In the genomic region with DNA sequence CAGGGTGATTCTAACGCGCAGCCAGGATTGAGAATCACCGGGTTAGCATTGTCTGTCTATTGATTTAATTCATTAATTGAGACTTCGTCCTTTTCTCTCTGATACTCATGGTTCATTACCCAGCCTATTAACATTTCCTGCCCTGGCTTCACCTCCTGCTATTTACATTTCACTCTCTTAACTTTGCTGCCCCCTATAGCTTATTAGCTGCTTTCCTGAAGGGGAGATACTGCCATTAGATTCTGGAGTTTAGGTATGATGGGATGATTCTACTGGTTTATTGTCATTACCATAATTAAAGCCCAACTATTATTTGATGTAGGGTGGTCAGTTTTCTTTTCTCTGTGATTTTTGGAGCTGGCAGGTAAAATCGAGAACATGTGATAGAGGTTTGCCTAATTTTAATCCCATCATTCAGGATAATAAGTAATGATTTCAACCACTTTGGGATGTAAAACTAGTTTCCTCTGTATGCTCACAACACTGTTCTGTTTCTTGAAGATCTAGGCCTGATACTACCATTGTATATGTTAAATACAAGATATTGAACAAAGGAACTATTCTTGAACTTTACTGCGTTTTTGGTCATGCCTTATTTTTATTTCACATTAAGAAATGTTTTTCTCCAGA, we compare ENCODE assay signal across 8 cellular contexts. TPM values are rescaled to one million over a fixed set of nuclear protein-coding genes. Genes with fewer than 3 reads are reported as not detected.
DNase-seq lines count a peak whose midpoint lies in the region; ATAC-seq, FAIRE-seq and TF ChIP-seq lines count a peak whose summit lies in the region.

No MANE protein-coding gene starts in this region.

- intact Hi-C loops in MCF 10A (cut with micrococcal nuclease) (loop anchor here (1.0 to 5.0 kb wide), 5 partner anchors 77 to 609 kb away; no protein-coding TSS in a partner anchor), HepG2 (cut with micrococcal nuclease; ENCODE audit: unreplicated experiment) (loop anchor here (1.0 to 10.0 kb wide), 3 partner anchors 76 to 607 kb away; no protein-coding TSS in a partner anchor)

- peaks cover 62% of the 10 kb centered on the region for H3K4me1 ChIP-seq in HepG2 (ENCODE audit: insufficient read depth, low read length)

- TF ChIP-seq POLR2A in HepG2 (IDR thresholded peaks at IDR 0.05; ENCODE audit: insufficient read depth in 1 of 2, low read depth in 2 of 2, low read length in 2 of 2): no peak

- POLR2A ChIA-PET in MCF 10A (lab: Yijun Ruan, JAX) (interaction anchor here (0.5 to 6.1 kb wide), 14 partner anchors 10 to 500 kb away, joined by 3 to 64 read pairs (median 4); a partner anchor contains a TSS), HepG2 (lab: Yijun Ruan, JAX) (interaction anchor here (1.5 kb wide), 1 partner anchor 36 kb away, joined by 5 read pairs; no protein-coding TSS in a partner anchor)

- H4K20me1 ChIP-seq in HepG2 (ENCODE audit: insufficient read depth, low read length): peaks cover 86% of the 10 kb centered on the region

- peak; percentile 66; the same call in 1 of the 2 replicates for TF ChIP-seq RAD21 in HepG2 (CRISPR knock-in tag; IDR thresholded peaks at IDR 0.05)

- no peaks in the 10 kb centered on the region for H3K27me3 Mint-ChIP-seq in MCF 10A (ENCODE audit: insufficient read depth, unreplicated experiment)

- no peak overlapping the region for H3K9ac ChIP-seq in HepG2 (ENCODE audit: insufficient read depth, low read depth, low read length)

- peak overlapping the region; percentile 25 for H3K27ac Mint-ChIP-seq in MCF 10A (ENCODE audit: low read depth, unreplicated experiment)

- no TSS peak for BruUV-seq in MCF 10A (replicated peaks; lab: Mats Ljungman, UMichigan)
- BruUV-seq in HepG2 (replicated peaks; lab: Mats Ljungman, UMichigan): no TSS peak

- no peak overlapping the region for H3K4me3 Mint-ChIP-seq in MCF 10A (ENCODE audit: unreplicated experiment)

- no peak overlapping the region for H2AFZ ChIP-seq in HepG2 (ENCODE audit: low read length)

- peak; percentile 63 for DNase-seq in DMS 273 treated with DMSO at 0.1 percent for 48 hours (lab: John Stamatoyannopoulos, UW)
- DNase-seq in GM20000 (ENCODE audit: low spot score): peak; percentile 64
- peak; percentile 78 for DNase-seq in HuH-7 (ENCODE audit: low spot score)
- peak; percentile 71 for DNase-seq in NOMO-1 treated with DMSO at 0.1 percent for 48 hours (lab: John Stamatoyannopoulos, UW; ENCODE audit: unreplicated experiment)
- peak; percentile 85 for DNase-seq in MCF 10A (ENCODE audit: unreplicated experiment)
- peak; percentile 50 for DNase-seq in HepG2 (ENCODE audit: low spot score)
- DNase-seq in GF-D8 (lab: John Stamatoyannopoulos, UW): no peak

- peak; percentile 34 for FAIRE-seq in HepG2 (lab: Jason Lieb, UNC)

- ATAC-seq in HepG2 (peak; percentile 88), GM18870 (IDR thresholded peaks at IDR 0.05; ENCODE audit: unreplicated experiment) (no peak)

- H3K4me3 ChIP-seq in HepG2 (replicated peaks in 1 of 3; ENCODE audit: insufficient read depth in 1 of 3, low read depth in 2 of 3, low read length in 3 of 3): no peak overlapping the region

- no peaks in the 10 kb centered on the region for H3K36me3 ChIP-seq in HepG2 (replicated peaks in 1 of 2; ENCODE audit: control insufficient read depth in 1 of 2, insufficient read depth in 2 of 2, low read length in 2 of 2)

- TF ChIP-seq CTCF in GM20000 (IDR thresholded peaks at IDR 0.05; ENCODE audit: extremely low read depth, missing control alignments) (peak; percentile 61), MCF 10A (IDR thresholded peaks at IDR 0.05; ENCODE audit: unreplicated experiment) (peak; percentile 80), HepG2 (CRISPR knock-in tag; IDR thresholded peaks at IDR 0.05) (peak; percentile 81)

- no peaks in the 10 kb centered on the region for H3K36me3 Mint-ChIP-seq in MCF 10A (ENCODE audit: insufficient read depth, unreplicated experiment)

- H3K4me1 Mint-ChIP-seq in MCF 10A (ENCODE audit: insufficient read depth, unreplicated experiment): peaks cover 54% of the 10 kb centered on the region

- CTCF ChIA-PET in MCF 10A (lab: Yijun Ruan, JAX) (interaction anchor here (0.5 to 7.7 kb wide), 50 partner anchors 8 to 607 kb away, joined by 3 to 278 read pairs (median 4); a partner anchor contains a TSS), HepG2 (lab: Yijun Ruan, JAX; ENCODE audit: low intra/inter-chr PET ratio, low total read pairs) (interaction anchor here (1.2 to 3.0 kb wide), 3 partner anchors 218 to 229 kb away, joined by 4 to 32 read pairs (median 4); no protein-coding TSS in a partner anchor)

- peaks cover 100% of the 10 kb centered on the region for H3K79me2 ChIP-seq in HepG2 (ENCODE audit: insufficient read depth, low read length)

- no peaks in the 10 kb centered on the region for H3K9me3 ChIP-seq in HepG2 (ENCODE audit: low read length)

- 62% methylated on average over 6 of the region's 6 CpGs for WGBS in HepG2 (ENCODE audit: low lambda C conversion rate)

- no peaks in the 10 kb centered on the region; a peak in 1 of 5 replicates for H3K27me3 ChIP-seq in HepG2 (ENCODE audit: control insufficient read depth in 1 of 2, insufficient read depth in 2 of 2, low read length in 2 of 2)

- no peak overlapping the region for H3K27ac ChIP-seq in HepG2 (ENCODE audit: extremely low read length, insufficient read depth, low read length)

- peak overlapping the region; percentile 23; the same call in 1 of the 2 replicates for H3K4me2 ChIP-seq in HepG2 (ENCODE audit: low read depth, low read length)

- in situ Hi-C loops in HepG2 (cut with HindIII; ENCODE audit: extremely low pct_ligation_motif_present, low pct_unique_long_range_greater_than_20kb): loop anchor here (5.0 kb wide), 1 partner anchor 219 kb away; no protein-coding TSS in a partner anchor

- TF ChIP-seq EP300 in HepG2 (IDR thresholded peaks at IDR 0.05; ENCODE audit: low read depth in 2 of 2, low read length in 2 of 2) (no peak), HepG2 (CRISPR knock-in tag; IDR thresholded peaks at IDR 0.05; ENCODE audit: borderline replicate concordance) (no peak)

- H3K9me3 Mint-ChIP-seq in MCF 10A (ENCODE audit: unreplicated experiment): no peaks in the 10 kb centered on the region

TF ChIP-seq in HepG2, 621 proteins besides CTCF, POLR2A, EP300 and RAD21 (continues in another document):
- peak; percentile 72 for TF ChIP-seq MIXL1 (CRISPR knock-in tag; IDR thresholded peaks at IDR 0.05)
- TF ChIP-seq SOX13 (IDR thresholded peaks at IDR 0.05): no peak
- TF ChIP-seq SOX13 (CRISPR knock-in tag; conservative IDR thresholded peaks at IDR 0.05 in 1 of 2, IDR thresholded peaks at IDR 0.05 in 1 of 2): 0 out of 4 replicates have a peak, but pooled peaks of 1 of the 2 experiments have one; percentile 5
- TF ChIP-seq SMC3 (IDR thresholded peaks at IDR 0.05; ENCODE audit: low read length): peak; percentile 83
- TF ChIP-seq, protein P1, sequence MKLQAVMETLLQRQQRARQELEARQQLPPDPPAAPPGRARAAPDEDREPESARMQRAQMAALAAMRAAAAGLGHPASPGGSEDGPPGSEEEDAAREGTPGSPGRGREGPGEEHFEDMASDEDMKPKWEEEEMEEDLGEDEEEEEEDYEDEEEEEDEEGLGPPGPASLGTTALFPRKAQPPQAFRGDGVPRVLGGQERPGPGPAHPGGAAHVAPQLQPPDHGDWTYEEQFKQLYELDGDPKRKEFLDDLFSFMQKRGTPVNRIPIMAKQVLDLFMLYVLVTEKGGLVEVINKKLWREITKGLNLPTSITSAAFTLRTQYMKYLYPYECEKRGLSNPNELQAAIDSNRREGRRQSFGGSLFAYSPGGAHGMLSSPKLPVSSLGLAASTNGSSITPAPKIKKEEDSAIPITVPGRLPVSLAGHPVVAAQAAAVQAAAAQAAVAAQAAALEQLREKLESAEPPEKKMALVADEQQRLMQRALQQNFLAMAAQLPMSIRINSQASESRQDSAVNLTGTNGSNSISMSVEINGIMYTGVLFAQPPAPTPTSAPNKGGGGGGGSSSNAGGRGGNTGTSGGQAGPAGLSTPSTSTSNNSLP (IDR thresholded peaks at IDR 0.05; ENCODE audit: low read depth, low read length): peak; percentile 61; the same call in 1 of the 2 replicates

RNA-seq across cellular contexts. Expression of a gene that starts 6.4 kb away (rescaled TPM):
- 37.5 and 38.6 TPM in 2 replicates for total RNA-seq in MCF 10A (2022)
- total RNA-seq in HepG2 (2016; rRNA removed; fragmentation: Illumina TruSeq; extraction: Trizol): 22.0 and 26.5 TPM in 2 replicates
- total RNA-seq in HepG2 (2016; cell fraction: cytosol; rRNA removed; fragmentation: Illumina TruSeq; extraction: Trizol; ENCODE audit: low read depth): 6.9 and 7.3 TPM in 2 replicates
- total RNA-seq in HepG2 (2016; cell fraction: insoluble cytoplasmic fraction; rRNA removed; fragmentation: Illumina TruSeq; extraction: Trizol): 21.8 and 25.0 TPM in 2 replicates
- 22.7 and 24.3 TPM in 2 replicates for total RNA-seq in HepG2 (2016; cell fraction: membrane; rRNA removed; fragmentation: Illumina TruSeq; extraction: Trizol)
- 15.8 and 16.6 TPM in 2 replicates for total RNA-seq in HepG2 (2016; cell fraction: nucleus; rRNA removed; fragmentation: Illumina TruSeq; extraction: Trizol)
- polyA plus RNA-seq in HepG2 (2011; rRNA removed): 27.5 and 31.4 TPM in 2 replicates
- 14.2 and 20.6 TPM in 2 replicates for polyA plus RNA-seq in HepG2 (2011; cell fraction: cytosol; rRNA removed)
- polyA plus RNA-seq in HepG2 (2011; cell fraction: nucleus; rRNA removed): 13.4 and 15.4 TPM in 2 replicates
- 20.6 and 22.6 TPM in 2 replicates for polyA plus RNA-seq in HepG2 (2012)
- 5.8 and 6.4 TPM in 2 replicates for polyA plus RNA-seq in HepG2 (2016; cell fraction: cytosol; fragmentation: Illumina TruSeq; extraction: Trizol; ENCODE audit: low read depth)
- polyA plus RNA-seq in HepG2 (2016; cell fraction: insoluble cytoplasmic fraction; fragmentation: Illumina TruSeq; extraction: Trizol; ENCODE audit: low read depth): 27.2 and 28.9 TPM in 2 replicates
- polyA plus RNA-seq in HepG2 (2016; cell fraction: membrane; fragmentation: Illumina TruSeq; extraction: Trizol; ENCODE audit: low read depth): 18.6 and 19.6 TPM in 2 replicates
- polyA plus RNA-seq in HepG2 (2016; cell fraction: nucleus; fragmentation: Illumina TruSeq; extraction: Trizol; ENCODE audit: insufficient read depth, low read depth): 19.9 and 22.9 TPM in 2 replicates
- polyA minus RNA-seq in HepG2 (2011; rRNA and poly(A)+ RNA removed; ENCODE audit: low replicate concordance): 10.8 and 12.7 TPM in 2 replicates
- 16.4 and 21.3 TPM in 2 replicates for polyA minus RNA-seq in HepG2 (2011; cell fraction: cytosol; rRNA and poly(A)+ RNA removed)
- 21.4 and 23.7 TPM in 2 replicates for polyA minus RNA-seq in HepG2 (2011; cell fraction: nucleus; rRNA and poly(A)+ RNA removed)
